ENCODE assay signal across 1 cellular context in the genomic region with DNA sequence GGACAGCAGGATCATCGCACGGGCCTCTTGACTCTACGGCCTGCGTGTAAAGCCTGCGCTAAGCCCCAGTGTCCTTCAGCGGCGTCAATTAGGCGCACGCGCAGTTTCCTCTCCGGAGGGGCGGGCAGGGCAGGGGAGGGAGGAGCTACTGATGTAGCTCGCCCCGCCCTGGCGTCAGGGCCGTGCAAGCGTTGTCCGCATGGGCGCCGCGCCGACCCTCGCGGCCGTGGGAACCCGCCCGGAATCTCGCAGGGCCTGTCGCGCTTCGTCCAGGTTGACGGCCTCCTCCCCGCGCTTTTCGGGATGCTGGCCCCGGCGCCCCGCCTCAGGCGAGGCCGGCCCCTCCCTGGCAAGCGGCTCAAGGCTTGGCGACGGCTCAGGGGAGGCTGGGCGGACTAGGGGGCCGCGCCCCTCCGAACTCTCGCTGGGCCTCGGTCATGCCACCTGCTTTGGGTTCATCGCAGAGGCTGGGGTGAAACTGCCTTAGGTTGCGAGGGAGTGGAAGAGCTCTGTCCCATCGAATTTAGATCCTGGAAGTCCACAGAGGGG.
A peak's percentile ranks its signal among the peaks of the same experiment; 100 is the strongest.
TF ChIP-seq lines count a peak whose summit lies in the region.

No MANE protein-coding gene starts in this region.

TF ChIP-seq in WTC11, 78 proteins besides CTCF, POLR2A, EP300 and RAD21 (continued from another document):
- TF ChIP-seq, protein P1, sequence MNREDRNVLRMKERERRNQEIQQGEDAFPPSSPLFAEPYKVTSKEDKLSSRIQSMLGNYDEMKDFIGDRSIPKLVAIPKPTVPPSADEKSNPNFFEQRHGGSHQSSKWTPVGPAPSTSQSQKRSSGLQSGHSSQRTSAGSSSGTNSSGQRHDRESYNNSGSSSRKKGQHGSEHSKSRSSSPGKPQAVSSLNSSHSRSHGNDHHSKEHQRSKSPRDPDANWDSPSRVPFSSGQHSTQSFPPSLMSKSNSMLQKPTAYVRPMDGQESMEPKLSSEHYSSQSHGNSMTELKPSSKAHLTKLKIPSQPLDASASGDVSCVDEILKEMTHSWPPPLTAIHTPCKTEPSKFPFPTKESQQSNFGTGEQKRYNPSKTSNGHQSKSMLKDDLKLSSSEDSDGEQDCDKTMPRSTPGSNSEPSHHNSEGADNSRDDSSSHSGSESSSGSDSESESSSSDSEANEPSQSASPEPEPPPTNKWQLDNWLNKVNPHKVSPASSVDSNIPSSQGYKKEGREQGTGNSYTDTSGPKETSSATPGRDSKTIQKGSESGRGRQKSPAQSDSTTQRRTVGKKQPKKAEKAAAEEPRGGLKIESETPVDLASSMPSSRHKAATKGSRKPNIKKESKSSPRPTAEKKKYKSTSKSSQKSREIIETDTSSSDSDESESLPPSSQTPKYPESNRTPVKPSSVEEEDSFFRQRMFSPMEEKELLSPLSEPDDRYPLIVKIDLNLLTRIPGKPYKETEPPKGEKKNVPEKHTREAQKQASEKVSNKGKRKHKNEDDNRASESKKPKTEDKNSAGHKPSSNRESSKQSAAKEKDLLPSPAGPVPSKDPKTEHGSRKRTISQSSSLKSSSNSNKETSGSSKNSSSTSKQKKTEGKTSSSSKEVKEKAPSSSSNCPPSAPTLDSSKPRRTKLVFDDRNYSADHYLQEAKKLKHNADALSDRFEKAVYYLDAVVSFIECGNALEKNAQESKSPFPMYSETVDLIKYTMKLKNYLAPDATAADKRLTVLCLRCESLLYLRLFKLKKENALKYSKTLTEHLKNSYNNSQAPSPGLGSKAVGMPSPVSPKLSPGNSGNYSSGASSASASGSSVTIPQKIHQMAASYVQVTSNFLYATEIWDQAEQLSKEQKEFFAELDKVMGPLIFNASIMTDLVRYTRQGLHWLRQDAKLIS (CRISPR knock-in tag; IDR thresholded peaks at IDR 0.05; ENCODE audit: borderline replicate concordance), result 0 out of 2 replicates have a peak, but pooled peaks have one; percentile 56
- TF ChIP-seq TEAD4 (CRISPR knock-in tag; IDR thresholded peaks at IDR 0.05) (no peak), CBFB (CRISPR knock-in tag; IDR thresholded peaks at IDR 0.05; ENCODE audit: low read depth) (0 out of 2 replicates have a peak, but pooled peaks have one; percentile 58), SP1 (CRISPR knock-in tag; conservative IDR thresholded peaks at IDR 0.05) (peak; percentile 61; the same call in 1 of the 2 replicates), ZNF232 (CRISPR knock-in tag; IDR thresholded peaks at IDR 0.05) (no peak), IRF2 (CRISPR knock-in tag; IDR thresholded peaks at IDR 0.05; ENCODE audit: borderline replicate concordance, low read depth) (no peak), EMX1 (CRISPR knock-in tag; IDR thresholded peaks at IDR 0.05) (no peak), ETV6 (CRISPR knock-in tag; IDR thresholded peaks at IDR 0.05) (0 out of 2 replicates have a peak, but pooled peaks have one; percentile 44), FOXP1 (CRISPR knock-in tag; IDR thresholded peaks at IDR 0.05; ENCODE audit: borderline replicate concordance) (peak; percentile 82; the same call in 1 of the 2 replicates), NFYB (CRISPR knock-in tag; conservative IDR thresholded peaks at IDR 0.05; ENCODE audit: low read depth) (no peak), ZNF219 (CRISPR knock-in tag; IDR thresholded peaks at IDR 0.05; ENCODE audit: borderline replicate concordance) (no peak), PRRX2 (CRISPR knock-in tag; IDR thresholded peaks at IDR 0.05) (no peak), ELF4 (CRISPR knock-in tag; IDR thresholded peaks at IDR 0.05; ENCODE audit: low read depth) (no peak), ATF1 (CRISPR knock-in tag; IDR thresholded peaks at IDR 0.05) (no peak), TP53 (CRISPR knock-in tag; IDR thresholded peaks at IDR 0.05) (peak; percentile 61; the same call in 1 of the 2 replicates), MYBL2 (CRISPR knock-in tag; IDR thresholded peaks at IDR 0.05) (0 out of 2 replicates have a peak, but pooled peaks have one; percentile 72)
- TF ChIP-seq, protein P2, sequence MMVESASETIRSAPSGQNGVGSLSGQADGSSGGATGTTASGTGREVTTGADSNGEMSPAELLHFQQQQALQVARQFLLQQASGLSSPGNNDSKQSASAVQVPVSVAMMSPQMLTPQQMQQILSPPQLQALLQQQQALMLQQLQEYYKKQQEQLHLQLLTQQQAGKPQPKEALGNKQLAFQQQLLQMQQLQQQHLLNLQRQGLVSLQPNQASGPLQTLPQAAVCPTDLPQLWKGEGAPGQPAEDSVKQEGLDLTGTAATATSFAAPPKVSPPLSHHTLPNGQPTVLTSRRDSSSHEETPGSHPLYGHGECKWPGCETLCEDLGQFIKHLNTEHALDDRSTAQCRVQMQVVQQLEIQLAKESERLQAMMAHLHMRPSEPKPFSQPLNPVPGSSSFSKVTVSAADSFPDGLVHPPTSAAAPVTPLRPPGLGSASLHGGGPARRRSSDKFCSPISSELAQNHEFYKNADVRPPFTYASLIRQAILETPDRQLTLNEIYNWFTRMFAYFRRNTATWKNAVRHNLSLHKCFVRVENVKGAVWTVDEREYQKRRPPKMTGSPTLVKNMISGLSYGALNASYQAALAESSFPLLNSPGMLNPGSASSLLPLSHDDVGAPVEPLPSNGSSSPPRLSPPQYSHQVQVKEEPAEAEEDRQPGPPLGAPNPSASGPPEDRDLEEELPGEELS (CRISPR knock-in tag; IDR thresholded peaks at IDR 0.05), result peak; percentile 56; the same call in 1 of the 2 replicates
- TF ChIP-seq, protein P3, sequence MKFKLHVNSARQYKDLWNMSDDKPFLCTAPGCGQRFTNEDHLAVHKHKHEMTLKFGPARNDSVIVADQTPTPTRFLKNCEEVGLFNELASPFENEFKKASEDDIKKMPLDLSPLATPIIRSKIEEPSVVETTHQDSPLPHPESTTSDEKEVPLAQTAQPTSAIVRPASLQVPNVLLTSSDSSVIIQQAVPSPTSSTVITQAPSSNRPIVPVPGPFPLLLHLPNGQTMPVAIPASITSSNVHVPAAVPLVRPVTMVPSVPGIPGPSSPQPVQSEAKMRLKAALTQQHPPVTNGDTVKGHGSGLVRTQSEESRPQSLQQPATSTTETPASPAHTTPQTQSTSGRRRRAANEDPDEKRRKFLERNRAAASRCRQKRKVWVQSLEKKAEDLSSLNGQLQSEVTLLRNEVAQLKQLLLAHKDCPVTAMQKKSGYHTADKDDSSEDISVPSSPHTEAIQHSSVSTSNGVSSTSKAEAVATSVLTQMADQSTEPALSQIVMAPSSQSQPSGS (CRISPR knock-in tag; IDR thresholded peaks at IDR 0.05; ENCODE audit: borderline replicate concordance, low read depth), result no peak
- TF ChIP-seq, protein P4, sequence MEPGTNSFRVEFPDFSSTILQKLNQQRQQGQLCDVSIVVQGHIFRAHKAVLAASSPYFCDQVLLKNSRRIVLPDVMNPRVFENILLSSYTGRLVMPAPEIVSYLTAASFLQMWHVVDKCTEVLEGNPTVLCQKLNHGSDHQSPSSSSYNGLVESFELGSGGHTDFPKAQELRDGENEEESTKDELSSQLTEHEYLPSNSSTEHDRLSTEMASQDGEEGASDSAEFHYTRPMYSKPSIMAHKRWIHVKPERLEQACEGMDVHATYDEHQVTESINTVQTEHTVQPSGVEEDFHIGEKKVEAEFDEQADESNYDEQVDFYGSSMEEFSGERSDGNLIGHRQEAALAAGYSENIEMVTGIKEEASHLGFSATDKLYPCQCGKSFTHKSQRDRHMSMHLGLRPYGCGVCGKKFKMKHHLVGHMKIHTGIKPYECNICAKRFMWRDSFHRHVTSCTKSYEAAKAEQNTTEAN (CRISPR knock-in tag; IDR thresholded peaks at IDR 0.05), result 0 out of 2 replicates have a peak, but pooled peaks have one; percentile 40
- TF ChIP-seq, protein P5, sequence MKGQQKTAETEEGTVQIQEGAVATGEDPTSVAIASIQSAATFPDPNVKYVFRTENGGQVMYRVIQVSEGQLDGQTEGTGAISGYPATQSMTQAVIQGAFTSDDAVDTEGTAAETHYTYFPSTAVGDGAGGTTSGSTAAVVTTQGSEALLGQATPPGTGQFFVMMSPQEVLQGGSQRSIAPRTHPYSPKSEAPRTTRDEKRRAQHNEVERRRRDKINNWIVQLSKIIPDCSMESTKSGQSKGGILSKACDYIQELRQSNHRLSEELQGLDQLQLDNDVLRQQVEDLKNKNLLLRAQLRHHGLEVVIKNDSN (CRISPR knock-in tag; IDR thresholded peaks at IDR 0.05), result peak; percentile 48; the same call in 1 of the 2 replicates
- TF ChIP-seq, protein P6, sequence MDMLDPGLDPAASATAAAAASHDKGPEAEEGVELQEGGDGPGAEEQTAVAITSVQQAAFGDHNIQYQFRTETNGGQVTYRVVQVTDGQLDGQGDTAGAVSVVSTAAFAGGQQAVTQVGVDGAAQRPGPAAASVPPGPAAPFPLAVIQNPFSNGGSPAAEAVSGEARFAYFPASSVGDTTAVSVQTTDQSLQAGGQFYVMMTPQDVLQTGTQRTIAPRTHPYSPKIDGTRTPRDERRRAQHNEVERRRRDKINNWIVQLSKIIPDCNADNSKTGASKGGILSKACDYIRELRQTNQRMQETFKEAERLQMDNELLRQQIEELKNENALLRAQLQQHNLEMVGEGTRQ (CRISPR knock-in tag; IDR thresholded peaks at IDR 0.05), result no peak
- TF ChIP-seq, protein P7, sequence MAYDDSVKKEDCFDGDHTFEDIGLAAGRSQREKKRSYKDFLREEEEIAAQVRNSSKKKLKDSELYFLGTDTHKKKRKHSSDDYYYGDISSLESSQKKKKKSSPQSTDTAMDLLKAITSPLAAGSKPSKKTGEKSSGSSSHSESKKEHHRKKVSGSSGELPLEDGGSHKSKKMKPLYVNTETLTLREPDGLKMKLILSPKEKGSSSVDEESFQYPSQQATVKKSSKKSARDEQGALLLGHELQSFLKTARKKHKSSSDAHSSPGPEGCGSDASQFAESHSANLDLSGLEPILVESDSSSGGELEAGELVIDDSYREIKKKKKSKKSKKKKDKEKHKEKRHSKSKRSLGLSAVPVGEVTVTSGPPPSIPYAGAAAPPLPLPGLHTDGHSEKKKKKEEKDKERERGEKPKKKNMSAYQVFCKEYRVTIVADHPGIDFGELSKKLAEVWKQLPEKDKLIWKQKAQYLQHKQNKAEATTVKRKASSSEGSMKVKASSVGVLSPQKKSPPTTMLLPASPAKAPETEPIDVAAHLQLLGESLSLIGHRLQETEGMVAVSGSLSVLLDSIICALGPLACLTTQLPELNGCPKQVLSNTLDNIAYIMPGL (CRISPR knock-in tag; IDR thresholded peaks at IDR 0.05), result peak; percentile 73; the same call in 1 of the 2 replicates
- TF ChIP-seq, protein P8, sequence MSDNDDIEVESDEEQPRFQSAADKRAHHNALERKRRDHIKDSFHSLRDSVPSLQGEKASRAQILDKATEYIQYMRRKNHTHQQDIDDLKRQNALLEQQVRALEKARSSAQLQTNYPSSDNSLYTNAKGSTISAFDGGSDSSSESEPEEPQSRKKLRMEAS (CRISPR knock-in tag; IDR thresholded peaks at IDR 0.05), result peak; percentile 93
- TF ChIP-seq, protein P9, sequence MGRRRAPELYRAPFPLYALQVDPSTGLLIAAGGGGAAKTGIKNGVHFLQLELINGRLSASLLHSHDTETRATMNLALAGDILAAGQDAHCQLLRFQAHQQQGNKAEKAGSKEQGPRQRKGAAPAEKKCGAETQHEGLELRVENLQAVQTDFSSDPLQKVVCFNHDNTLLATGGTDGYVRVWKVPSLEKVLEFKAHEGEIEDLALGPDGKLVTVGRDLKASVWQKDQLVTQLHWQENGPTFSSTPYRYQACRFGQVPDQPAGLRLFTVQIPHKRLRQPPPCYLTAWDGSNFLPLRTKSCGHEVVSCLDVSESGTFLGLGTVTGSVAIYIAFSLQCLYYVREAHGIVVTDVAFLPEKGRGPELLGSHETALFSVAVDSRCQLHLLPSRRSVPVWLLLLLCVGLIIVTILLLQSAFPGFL (CRISPR knock-in tag; IDR thresholded peaks at IDR 0.05; ENCODE audit: borderline replicate concordance), result no peak
- TF ChIP-seq, protein P10, sequence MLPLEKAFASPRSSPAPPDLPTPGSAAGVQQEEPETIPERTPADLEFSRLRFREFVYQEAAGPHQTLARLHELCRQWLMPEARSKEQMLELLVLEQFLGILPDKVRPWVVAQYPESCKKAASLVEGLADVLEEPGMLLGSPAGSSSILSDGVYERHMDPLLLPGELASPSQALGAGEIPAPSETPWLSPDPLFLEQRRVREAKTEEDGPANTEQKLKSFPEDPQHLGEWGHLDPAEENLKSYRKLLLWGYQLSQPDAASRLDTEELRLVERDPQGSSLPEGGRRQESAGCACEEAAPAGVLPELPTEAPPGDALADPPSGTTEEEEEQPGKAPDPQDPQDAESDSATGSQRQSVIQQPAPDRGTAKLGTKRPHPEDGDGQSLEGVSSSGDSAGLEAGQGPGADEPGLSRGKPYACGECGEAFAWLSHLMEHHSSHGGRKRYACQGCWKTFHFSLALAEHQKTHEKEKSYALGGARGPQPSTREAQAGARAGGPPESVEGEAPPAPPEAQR (CRISPR knock-in tag; IDR thresholded peaks at IDR 0.05), result no peak
